ENCODE assay signal across 14 cellular contexts in the genomic region with DNA sequence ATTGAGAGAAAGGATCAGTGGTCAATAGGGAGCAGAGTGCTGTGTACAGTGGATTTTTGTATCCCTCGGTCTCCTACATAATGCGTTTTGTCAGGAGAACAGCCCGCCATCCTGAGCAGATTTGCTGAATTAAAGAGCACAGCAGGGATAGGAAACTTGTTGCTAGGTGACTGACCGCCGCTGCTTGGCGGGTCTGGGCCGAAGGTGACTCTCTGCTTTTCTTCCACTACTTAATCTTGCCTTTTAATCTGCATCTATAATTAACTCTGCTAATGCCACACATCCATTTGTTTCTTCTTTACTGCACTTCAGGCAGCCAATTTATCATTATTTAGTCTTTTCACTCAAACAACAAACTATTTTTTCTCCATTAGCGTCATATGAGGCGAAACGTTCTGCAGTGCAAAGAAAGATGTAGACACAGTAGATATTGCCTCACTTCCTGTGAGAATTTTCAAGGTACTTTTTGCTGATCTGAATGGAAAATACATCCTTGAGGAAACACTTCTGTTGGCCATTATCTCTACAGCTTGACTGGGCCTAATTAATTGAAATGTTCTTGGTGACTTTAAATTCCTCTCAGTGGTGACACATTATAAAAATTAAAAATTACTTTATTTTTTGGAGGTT.
DNase-seq lines count a peak whose midpoint lies in the region.
"Had no signal": no experiment of that assay in that cellular context is flagged by ENCODE, and none has a peak within 500 bp of the region (broad histone marks: within the 10 kb centered on the region; RNA-seq: fewer than 3 reads in every experiment).

No MANE protein-coding gene starts in this region.

- peak overlapping the region; percentile 27; the same call in 1 of the 2 replicates for H3K4me3 ChIP-seq in iPS-20b (ENCODE audit: low read length)
- H3K4me3 ChIP-seq: esophagus squamous epithelium, tibial nerve had no signal

- peaks cover 33% of the 10 kb centered on the region; the same call in 1 of the 2 replicates for H3K27me3 ChIP-seq in iPS-20b (ENCODE audit: insufficient read depth, low read length)
- H3K27me3 ChIP-seq: esophagus squamous epithelium, tibial nerve had no signal

- DNase-seq in Ammon's horn (ENCODE audit: low spot score): peak; percentile 8
- peak; percentile 90 for DNase-seq in NCI-H1092 treated with DMSO at 0.1 percent for 48 hours (lab: John Stamatoyannopoulos, UW)
- peak; percentile 97 for DNase-seq in NCI-H82 treated with DMSO at 0.1 percent for 48 hours (lab: John Stamatoyannopoulos, UW; ENCODE audit: unreplicated experiment)
- no peak for DNase-seq in GOT3 (lab: John Stamatoyannopoulos, UW)
- DNase-seq in LoVo (ENCODE audit: low spot score): no peak
- no peak for DNase-seq in stimulated activated CD4-positive, alpha-beta T cell treated with anti-CD3 and anti-CD28 coated beads, Interleukin-2, amount 100 ng/mL, for 48 hours
- DNase-seq in EL: no peak
- DNase-seq: DMS79, esophagus squamous epithelium, NCI-H526, occipital lobe, SIG-M5 had no signal

- no peaks in the 10 kb centered on the region for H3K36me3 ChIP-seq in iPS-20b (ENCODE audit: insufficient read depth, low read depth, low read length)
- H3K36me3 ChIP-seq: esophagus squamous epithelium, tibial nerve had no signal

- H3K27ac ChIP-seq in iPS-20b (ENCODE audit: low read length): no peak overlapping the region
- H3K27ac ChIP-seq: esophagus squamous epithelium, tibial nerve had no signal

- no peaks in the 10 kb centered on the region for H3K9me3 ChIP-seq in iPS-20b (ENCODE audit: insufficient read depth, low read depth, low read length)
- H3K9me3 ChIP-seq: esophagus squamous epithelium, tibial nerve had no signal

- H3K9ac ChIP-seq in iPS-20b (ENCODE audit: low read depth, low read length): peak overlapping the region; percentile 43; the same call in 1 of the 2 replicates

- H3K4me1 ChIP-seq in iPS-20b (ENCODE audit: insufficient read depth, low read length): peaks cover 6% of the 10 kb centered on the region; the same call in 1 of the 2 replicates
- H3K4me1 ChIP-seq: esophagus squamous epithelium, tibial nerve had no signal

Comparison
In these comparisons a context has a peak if more than half of its experiments do, and no peak if none do; other contexts are left out.
1. DNase-seq: peak in Ammon's horn (single experiment), NCI-H1092 treated with DMSO at 0.1 percent for 48 hours (single experiment) and NCI-H82 treated with DMSO at 0.1 percent for 48 hours (single experiment); none in GOT3 (single experiment), LoVo (single experiment), stimulated activated CD4-positive, alpha-beta T cell treated with anti-CD3 and anti-CD28 coated beads, Interleukin-2, amount 100 ng/mL, for 48 hours (0 of 2) and EL (single experiment).